1 cellular context compared by ENCODE assay signal in the genomic region with DNA sequence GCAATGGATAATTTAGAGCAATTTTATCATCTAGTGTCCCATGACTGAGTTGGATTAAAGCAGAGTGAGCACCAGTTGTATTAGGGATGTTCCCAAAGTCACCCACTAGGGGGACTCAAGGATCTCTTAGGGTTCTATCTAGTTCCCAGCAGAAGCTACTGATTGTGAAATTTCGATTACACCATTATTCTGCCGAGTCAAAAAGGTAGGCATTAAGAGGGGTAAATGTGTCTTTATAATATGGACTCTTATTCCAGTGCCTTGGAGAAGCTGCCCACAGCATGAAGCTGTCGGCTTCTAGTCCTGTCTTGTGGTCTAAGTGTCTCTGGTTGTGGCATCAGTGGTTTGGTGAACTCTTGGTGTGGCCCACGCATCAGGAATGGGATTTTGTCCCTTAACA.
TF ChIP-seq lines count a peak whose summit lies in the region.

No MANE protein-coding gene starts in this region.

TF ChIP-seq in K562, 482 proteins besides CTCF, POLR2A, EP300 and RAD21 (continued from another document):
- TF ChIP-seq CEBPG (CRISPR knock-in tag; IDR thresholded peaks at IDR 0.05) (peak; percentile 64), CEBPG (tag; conservative IDR thresholded peaks at IDR 0.05 in 1 of 2, IDR thresholded peaks at IDR 0.05 in 1 of 2) (peak; percentile 86 to 95), TEAD1 (CRISPR knock-in tag; IDR thresholded peaks at IDR 0.05) (no peak), PRDM10 (IDR thresholded peaks at IDR 0.05; ENCODE audit: partially characterized antibody) (peak; percentile 20), SMARCB1 (IDR thresholded peaks at IDR 0.05; ENCODE audit: insufficient read length, low read depth) (no peak), CEBPB (tag; IDR thresholded peaks at IDR 0.05) (peak; percentile 97), OTX1 (CRISPR knock-in tag; IDR thresholded peaks at IDR 0.05) (no peak), HSF4 (CRISPR knock-in tag; IDR thresholded peaks at IDR 0.05; ENCODE audit: borderline replicate concordance) (no peak), ZNF407 (IDR thresholded peaks at IDR 0.05; ENCODE audit: low read depth) (no peak), SMAD2 (IDR thresholded peaks at IDR 0.05; ENCODE audit: low read depth, low read length) (no peak)
